Comparison of ENCODE assay signal across 19 cellular contexts in the genomic region with DNA sequence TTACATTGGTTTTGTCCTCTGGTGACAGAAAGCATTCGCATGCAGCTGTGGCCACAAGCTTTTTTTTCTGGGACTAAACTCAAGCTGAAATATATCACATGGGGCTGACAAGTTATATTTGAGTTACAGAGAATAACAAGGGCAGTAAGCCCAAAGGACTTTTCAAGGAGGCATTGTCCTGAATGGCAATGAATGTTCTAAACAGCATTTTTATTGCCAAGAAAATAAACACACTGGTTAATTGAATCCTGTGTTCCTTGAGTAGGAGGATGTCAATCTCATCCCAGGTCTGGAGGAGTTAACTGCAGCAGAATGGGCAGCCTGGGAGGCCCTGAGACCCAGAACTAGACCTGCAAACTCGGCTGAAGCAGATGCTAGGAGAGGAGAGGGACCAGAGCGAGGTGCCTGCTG.
A peak's percentile ranks its signal among the peaks of the same experiment; 100 is the strongest.
DNase-seq lines count a peak whose midpoint lies in the region; ATAC-seq and TF ChIP-seq lines count a peak whose summit lies in the region.
"Had no signal": no experiment of that assay in that cellular context is flagged by ENCODE, and none has a peak within 500 bp of the region (broad histone marks: within the 10 kb centered on the region; RNA-seq: fewer than 3 reads in every experiment).

No MANE protein-coding gene starts in this region.

- H3K27me3 Mint-ChIP-seq in GM23338 (ENCODE audit: insufficient read depth, low read depth, poor library complexity) (no peaks in the 10 kb centered on the region), immature natural killer cell (ENCODE audit: low read depth in 3 of 3) (peaks cover 0 to 11% (median 6%) of the 10 kb centered on the region in 3 donors)
- H3K27me3 Mint-ChIP-seq in CD8-positive, alpha-beta memory T cell, result peaks cover 24 to 36% of the 10 kb centered on the region in 2 donors

- H3K4me3 ChIP-seq in GM23338 (no peak overlapping the region), Panc1 (ENCODE audit: low read depth in 2 of 2, low read length in 2 of 2) (no peak overlapping the region)
- H3K4me3 ChIP-seq in CD8-positive, alpha-beta memory T cell (ENCODE audit: low read length), result no peak overlapping the region
- H3K4me3 ChIP-seq: left lung had no signal

- H3K27ac ChIP-seq in GM23338 (ENCODE audit: low read depth) (no peak overlapping the region), Panc1 (ENCODE audit: low read length) (peak overlapping the region; percentile 73)
- no peak overlapping the region for H3K27ac ChIP-seq in CD8-positive, alpha-beta memory T cell (ENCODE audit: low read depth, low read length)
- H3K27ac ChIP-seq: left lung had no signal

- H3K4me2 ChIP-seq in GM23338, result no peak overlapping the region

- H3F3A ChIP-seq in GM23338 (replicated peaks; ENCODE audit: low read depth), result no peaks in the 10 kb centered on the region

- intact Hi-C loops in Panc1 (cut with micrococcal nuclease; ENCODE audit: unreplicated experiment), result no loop called here

- H3K36me3 Mint-ChIP-seq in GM23338 (ENCODE audit: low read depth), result no peaks in the 10 kb centered on the region
- peaks cover 0 to 2% (median 0%) of the 10 kb centered on the region in 3 donors for H3K36me3 Mint-ChIP-seq in CD8-positive, alpha-beta memory T cell
- no peaks in the 10 kb centered on the region for H3K36me3 Mint-ChIP-seq in immature natural killer cell
- H3K36me3 Mint-ChIP-seq: activated naive CD4-positive, alpha-beta T cell treated with anti-CD3 and anti-CD28 coated beads, Interleukin-2, amount 50 U/mL, for 72 hours; brain; naive B cell had no signal

- H2AFZ ChIP-seq in GM23338, result peak overlapping the region; percentile 18; the same call in 1 of the 2 replicates

- H3K36me3 ChIP-seq in GM23338 (ENCODE audit: insufficient read depth) (no peaks in the 10 kb centered on the region), Panc1 (ENCODE audit: control insufficient read depth, insufficient read depth, low read length) (no peaks in the 10 kb centered on the region)
- no peaks in the 10 kb centered on the region for H3K36me3 ChIP-seq in CD8-positive, alpha-beta memory T cell (ENCODE audit: insufficient read depth, low read length)
- H3K36me3 ChIP-seq: left lung had no signal

- peaks cover 11% of the 10 kb centered on the region for H3K4me1 Mint-ChIP-seq in GM23338
- no peaks in the 10 kb centered on the region for H3K4me1 Mint-ChIP-seq in CD8-positive, alpha-beta memory T cell
- H3K4me1 Mint-ChIP-seq in immature natural killer cell, result no peaks in the 10 kb centered on the region

- no TSS peak for BruUV-seq in Panc1 (replicated peaks; lab: Mats Ljungman, UMichigan)

- CTCF ChIA-PET in Panc1 (lab: Charles Lee), result interaction anchor here (0.6 kb wide), 2 partner anchors 82 to 308 kb away, joined by 3 to 6 read pairs; no protein-coding TSS in a partner anchor
- CTCF ChIA-PET in CD8-positive, alpha-beta memory T cell (lab: Charles Lee), result no interaction called here

- H3K4me3 Mint-ChIP-seq in GM23338 (no peak overlapping the region), immature natural killer cell (no peak overlapping the region)
- no peak overlapping the region for H3K4me3 Mint-ChIP-seq in CD8-positive, alpha-beta memory T cell
- H3K4me3 Mint-ChIP-seq: naive B cell; stimulated activated naive CD8-positive, alpha-beta T cell treated with anti-CD3 and anti-CD28 coated beads, Interleukin-15, Interleukin-2, amounts not matched to agents 100 ng/mL and 50 ng/mL, for 24 hours had no signal

- H4K20me1 ChIP-seq in GM23338 (replicated peaks; ENCODE audit: insufficient read depth), result no peaks in the 10 kb centered on the region

- DNase-seq in GM23338 (ENCODE audit: low spot score), result no peak
- no peak for DNase-seq in Panc1 (ENCODE audit: low read depth, low spot score)
- peak; percentile 76 for DNase-seq in foreskin melanocyte
- peak; percentile 26 for DNase-seq in pons (ENCODE audit: low spot score)
- no peak for DNase-seq in CD8-positive, alpha-beta memory T cell
- DNase-seq in immature natural killer cell, result no peak
- no peak for DNase-seq in stimulated activated naive CD4-positive, alpha-beta T cell (lab: John Stamatoyannopoulos, UW)
- no peak for DNase-seq in NCI-H774 (lab: John Stamatoyannopoulos, UW)
- DNase-seq: activated CD4-positive, alpha-beta T cell treated with anti-CD3 and anti-CD28 coated beads, Interleukin-2, amount 50 U/mL, for 1 hour; activated T-cell treated with anti-CD3 and anti-CD28 coated beads, Interleukin-2, amount 50 U/mL, for 1 hour; COR-L47; left lung; naive B cell; NCI-H187 treated with DMSO at 0.1 percent for 48 hours; NCI-H510A treated with DMSO at 0.1 percent for 48 hours; stimulated activated CD4-positive, alpha-beta T cell treated with anti-CD3 and anti-CD28 coated beads, Interleukin-15, amount 100 ng/mL, for 24 hours had no signal

- H3K9me3 ChIP-seq in Panc1 (ENCODE audit: control insufficient read depth, insufficient read depth, low read depth, low read length), result no peaks in the 10 kb centered on the region
- no peaks in the 10 kb centered on the region for H3K9me3 ChIP-seq in CD8-positive, alpha-beta memory T cell (ENCODE audit: low read length)
- H3K9me3 ChIP-seq: left lung had no signal

- H3K27ac Mint-ChIP-seq in GM23338 (no peak overlapping the region), immature natural killer cell (no peak overlapping the region)
- no peak overlapping the region for H3K27ac Mint-ChIP-seq in CD8-positive, alpha-beta memory T cell
- H3K27ac Mint-ChIP-seq: activated naive CD4-positive, alpha-beta T cell treated with anti-CD3 and anti-CD28 coated beads, Interleukin-2, amount 50 U/mL, for 72 hours; naive B cell; stimulated activated naive CD8-positive, alpha-beta T cell treated with anti-CD3 and anti-CD28 coated beads, Interleukin-15, Interleukin-2, amounts not matched to agents 100 ng/mL and 50 ng/mL, for 24 hours had no signal

- ATAC-seq in GM23338, result no peak
- peak; percentile 82 for ATAC-seq in Panc1
- ATAC-seq: activated naive CD4-positive, alpha-beta T cell treated with anti-CD3 and anti-CD28 coated beads, Interleukin-2, amount 50 U/mL, for 72 hours had no signal

- H3K4me1 ChIP-seq in GM23338 (ENCODE audit: insufficient read depth), result peaks cover 5% of the 10 kb centered on the region; the same call in 1 of the 2 replicates
- peaks cover 36% of the 10 kb centered on the region for H3K4me1 ChIP-seq in Panc1 (ENCODE audit: control insufficient read depth, insufficient read depth, low read length)
- no peaks in the 10 kb centered on the region for H3K4me1 ChIP-seq in CD8-positive, alpha-beta memory T cell (ENCODE audit: insufficient read depth, low read length)

- POLR2A ChIA-PET in Panc1 (lab: Charles Lee), result no interaction called here
- POLR2A ChIA-PET in CD8-positive, alpha-beta memory T cell (lab: Charles Lee), result no interaction called here

- H3K79me2 ChIP-seq in GM23338 (replicated peaks; ENCODE audit: insufficient read depth), result no peaks in the 10 kb centered on the region

- H3K9me3 Mint-ChIP-seq in GM23338 (no peaks in the 10 kb centered on the region), immature natural killer cell (no peaks in the 10 kb centered on the region)
- H3K9me3 Mint-ChIP-seq in CD8-positive, alpha-beta memory T cell, result no peaks in the 10 kb centered on the region
- H3K9me3 Mint-ChIP-seq: activated naive CD4-positive, alpha-beta T cell treated with anti-CD3 and anti-CD28 coated beads, Interleukin-2, amount 50 U/mL, for 72 hours; brain; naive B cell; stimulated activated naive CD8-positive, alpha-beta T cell treated with anti-CD3 and anti-CD28 coated beads, Interleukin-15, Interleukin-2, amounts not matched to agents 100 ng/mL and 50 ng/mL, for 24 hours had no signal

- no peaks in the 10 kb centered on the region for H3K27me3 ChIP-seq in GM23338 (ENCODE audit: insufficient read depth)
- H3K27me3 ChIP-seq in Panc1 (ENCODE audit: control insufficient read depth, insufficient read depth, low read length), result no peaks in the 10 kb centered on the region
- no peaks in the 10 kb centered on the region for H3K27me3 ChIP-seq in CD8-positive, alpha-beta memory T cell (ENCODE audit: insufficient read depth, low read length, poor library complexity, severe bottlenecking)
- H3K27me3 ChIP-seq: left lung had no signal

- TF ChIP-seq CTCF in GM23338 (conservative IDR thresholded peaks at IDR 0.05; ENCODE audit: low read depth in 2 of 2), result no peak
- no peak for TF ChIP-seq CTCF in Panc1 (IDR thresholded peaks at IDR 0.05)

- in situ Hi-C loops in Panc1 (cut with HindIII; ENCODE audit: low pct_unique_long_range_greater_than_20kb, low sequenced_read_pairs), result no loop called here

- no peaks in the 10 kb centered on the region for H3K9me2 ChIP-seq in GM23338 (ENCODE audit: insufficient read depth)

TF ChIP-seq in GM23338, 12 proteins besides CTCF, POLR2A, EP300 and RAD21 (continues in another document):
- TF ChIP-seq JUNB (IDR thresholded peaks at IDR 0.05; ENCODE audit: unreplicated experiment), result no peak

Comparison
In these comparisons a context has a peak if more than half of its experiments do, and no peak if none do; other contexts are left out.
1. DNase-seq: peak in foreskin melanocyte (single experiment) and pons (single experiment); none in GM23338 (single experiment), Panc1 (single experiment), CD8-positive, alpha-beta memory T cell (0 of 5), immature natural killer cell (0 of 3), stimulated activated naive CD4-positive, alpha-beta T cell (0 of 6) and NCI-H774 (single experiment).